In the genomic region with DNA sequence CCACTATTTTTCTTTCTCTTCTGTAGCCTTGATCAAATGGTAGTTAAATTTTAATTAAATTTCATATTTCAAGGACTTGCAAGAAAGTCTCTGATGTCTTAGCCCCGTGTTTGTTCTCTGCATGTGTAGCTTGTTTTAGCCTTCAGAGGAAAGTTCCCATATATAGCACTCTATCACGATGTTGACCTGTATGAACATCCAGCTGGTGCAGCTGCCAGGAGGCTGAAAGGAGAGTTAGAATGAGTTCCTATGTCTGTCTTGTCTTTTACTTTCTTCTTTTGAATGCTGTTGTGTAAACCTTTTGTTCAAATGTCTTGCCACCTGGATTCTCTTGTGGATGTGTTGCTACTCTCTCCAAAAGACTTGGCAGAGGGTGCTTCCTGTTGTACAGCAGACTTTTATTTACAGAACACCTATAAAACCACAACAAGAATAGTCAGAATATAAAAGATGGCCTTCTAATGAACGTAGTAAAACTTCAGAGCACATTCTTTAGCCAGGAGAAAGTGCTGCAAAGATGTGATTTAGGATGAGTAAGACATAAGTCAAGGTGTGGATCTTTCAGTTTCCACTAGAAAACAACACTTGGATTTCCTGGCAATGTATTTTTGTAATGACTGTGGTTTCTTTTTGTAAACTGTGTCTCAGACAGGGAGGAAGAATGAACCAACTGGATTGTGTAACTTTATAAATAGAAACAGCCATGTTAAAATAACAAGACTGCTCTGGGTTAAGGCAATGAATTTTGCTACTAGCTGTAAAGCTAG, we compare ENCODE assay signal across 9 cellular contexts. TPM values are rescaled to one million over a fixed set of nuclear protein-coding genes. Genes with fewer than 3 reads are reported as not detected.
A peak's percentile ranks its signal among the peaks of the same experiment; 100 is the strongest.
DNase-seq lines count a peak whose midpoint lies in the region; ATAC-seq, FAIRE-seq and TF ChIP-seq lines count a peak whose summit lies in the region.
"Had no signal": no experiment of that assay in that cellular context is flagged by ENCODE, and none has a peak within 500 bp of the region (broad histone marks: within the 10 kb centered on the region; RNA-seq: fewer than 3 reads in every experiment).

No MANE protein-coding gene starts in this region.

- no peak for ATAC-seq in HG03139 (IDR thresholded peaks at IDR 0.05; ENCODE audit: unreplicated experiment)

- TF ChIP-seq CTCF in endothelial cell of umbilical vein (IDR thresholded peaks at IDR 0.05; ENCODE audit: extremely low read depth in 1 of 2, insufficient read depth in 1 of 2, low read depth in 1 of 2, low read length in 2 of 2) (no peak), GM13976 (IDR thresholded peaks at IDR 0.05; ENCODE audit: borderline replicate concordance, control extremely low read depth, extremely low read depth, insufficient read depth, missing control alignments) (no peak)

- H3K14ac ChIP-seq in trophoblast cell (ENCODE audit: low read length), result no peak overlapping the region

- H2AK5ac ChIP-seq in trophoblast cell (ENCODE audit: low read length), result no peak overlapping the region

- H3K79me1 ChIP-seq in trophoblast cell (ENCODE audit: low read length), result no peaks in the 10 kb centered on the region

- intact Hi-C loops in endothelial cell of umbilical vein (cut with micrococcal nuclease), result loop anchor here (1.0 to 10.0 kb wide), 7 partner anchors 18 to 1207 kb away; a partner anchor contains a TSS

- no peak overlapping the region for H4K8ac ChIP-seq in trophoblast cell (ENCODE audit: low read depth, low read length)

- H4K20me1 ChIP-seq in endothelial cell of umbilical vein (replicated peaks; ENCODE audit: control insufficient read depth, extremely low read depth, insufficient read depth, low read length), result no peaks in the 10 kb centered on the region

- H3K27ac ChIP-seq in endothelial cell of umbilical vein (ENCODE audit: insufficient read depth, low read depth, low read length), result peak overlapping the region; percentile 78
- H3K27ac ChIP-seq in trophoblast cell (ENCODE audit: low read depth, low read length), result no peak overlapping the region

- FAIRE-seq in GM12892 (lab: Jason Lieb, UNC) (peak; percentile 14), endothelial cell of umbilical vein (lab: Jason Lieb, UNC) (peak; percentile 82)

- no peak overlapping the region for H3K4me3 ChIP-seq in MG63
- H3K4me3 ChIP-seq in endothelial cell of umbilical vein (replicated peaks in 1 of 3; ENCODE audit: insufficient read depth in 1 of 3, low read depth in 1 of 3, low read length in 3 of 3), result peak overlapping the region in 1 of 3 experiments; percentile 13
- H3K4me3 ChIP-seq in trophoblast cell (ENCODE audit: low read depth, low read length), result no peak overlapping the region

- H2AFZ ChIP-seq in endothelial cell of umbilical vein (ENCODE audit: low read depth, low read length) (no peak overlapping the region), trophoblast cell (ENCODE audit: insufficient read depth, low read length, poor library complexity) (no peak overlapping the region)

- H3K9ac ChIP-seq in endothelial cell of umbilical vein (replicated peaks; ENCODE audit: extremely low read depth, insufficient read depth, low read length), result peak overlapping the region; percentile 18
- H3K9ac ChIP-seq in trophoblast cell (ENCODE audit: low read length), result no peak overlapping the region

- no peak overlapping the region for H3K18ac ChIP-seq in trophoblast cell (ENCODE audit: low read length)

- TF ChIP-seq POLR2A in GM12892 (IDR thresholded peaks at IDR 0.05; ENCODE audit: low read depth, low read length), result no peak
- TF ChIP-seq POLR2A in endothelial cell of umbilical vein (IDR thresholded peaks at IDR 0.05; ENCODE audit: low read depth, low read length), result no peak

- in situ Hi-C loops in GM13976 (cut with MboI; ENCODE audit: low sequenced_read_pairs, unreplicated experiment), result no loop called here

- CTCF ChIA-PET in endothelial cell of umbilical vein (lab: Charles Lee), result interaction anchor here (1.3 to 2.1 kb wide), 4 partner anchors 8 to 123 kb away, joined by 3 to 14 read pairs (median 6); a partner anchor contains a TSS

- no peak overlapping the region for H3K4ac ChIP-seq in trophoblast cell (ENCODE audit: low read depth, low read length)

- TSS peak; percentile 69 for BruUV-seq in endothelial cell of umbilical vein (replicated peaks; lab: Mats Ljungman, UMichigan)

- no peak overlapping the region for H2BK12ac ChIP-seq in trophoblast cell (ENCODE audit: low read length)

- WGBS in trophoblast cell (ENCODE audit: extremely low coverage, insufficient coverage, insufficient read length), result no CpG with 5 or more reads among the region's 3 CpGs

- H4K91ac ChIP-seq in trophoblast cell (ENCODE audit: low read depth, low read length), result no peak overlapping the region

- no peak overlapping the region for H2BK5ac ChIP-seq in trophoblast cell (ENCODE audit: low read depth, low read length, poor library complexity)

- no peaks in the 10 kb centered on the region for H3K9me1 ChIP-seq in endothelial cell of umbilical vein (replicated peaks; ENCODE audit: control insufficient read depth, extremely low read depth, insufficient read depth, low read length)

- H3K4me1 ChIP-seq in endothelial cell of umbilical vein (ENCODE audit: control insufficient read depth, extremely low read depth, insufficient read depth, low read length) (peaks cover 44% of the 10 kb centered on the region), trophoblast cell (ENCODE audit: control insufficient read depth in 1 of 2, insufficient read depth in 2 of 2, low read length in 2 of 2) (no peaks in the 10 kb centered on the region)

- DNase-seq in GM12892 (ENCODE audit: insufficient read length) (no peak), MG63 (peak; percentile 4), endothelial cell of umbilical vein (ENCODE audit: low read depth, low spot score) (peak; percentile 90), pulmonary artery endothelial cell (ENCODE audit: low read depth, low spot score) (peak; percentile 46), GM13976 (ENCODE audit: low spot score) (no peak), trophoblast cell (no peak), NCI-H128 (lab: John Stamatoyannopoulos, UW; ENCODE audit: unreplicated experiment) (no peak)
- DNase-seq: activated T-cell treated with anti-CD3 and anti-CD28 coated beads, Interleukin-2, amount 50 U/mL, for 1 hour had no signal

- H3K9me3 ChIP-seq in MG63 (no peaks in the 10 kb centered on the region), endothelial cell of umbilical vein (replicated peaks; ENCODE audit: control insufficient read depth, insufficient read depth, low read length) (no peaks in the 10 kb centered on the region), trophoblast cell (ENCODE audit: insufficient read depth, low read depth, low read length) (no peaks in the 10 kb centered on the region)

- H2BK120ac ChIP-seq in trophoblast cell (ENCODE audit: insufficient read depth, low read length, poor library complexity), result no peak overlapping the region

- H4K12ac ChIP-seq in trophoblast cell (ENCODE audit: low read depth, low read length), result no peak overlapping the region

- H3K4me2 ChIP-seq in endothelial cell of umbilical vein (ENCODE audit: insufficient read depth, low read length) (peak overlapping the region; percentile 83), trophoblast cell (ENCODE audit: low read length) (no peak overlapping the region)

- POLR2A ChIA-PET in endothelial cell of umbilical vein (lab: Charles Lee), result interaction anchor here (0.7 kb wide), 1 partner anchor 18 kb away, joined by 5 read pairs; a partner anchor contains a TSS

- H3K36me3 ChIP-seq in MG63 (no peaks in the 10 kb centered on the region), endothelial cell of umbilical vein (ENCODE audit: control insufficient read depth in 2 of 2, extremely low read depth in 1 of 2, insufficient read depth in 2 of 2, low read length in 2 of 2) (no peaks in the 10 kb centered on the region), trophoblast cell (ENCODE audit: control insufficient read depth in 1 of 2, insufficient read depth in 2 of 2, low read length in 2 of 2) (no peaks in the 10 kb centered on the region)

- no peak overlapping the region for H3K23ac ChIP-seq in trophoblast cell (ENCODE audit: low read length)

- dilution Hi-C loops in endothelial cell of umbilical vein (cut with MboI; ENCODE audit: extremely low pct_ligation_motif_present, low sequenced_read_pairs), result no loop called here

- H3K27me3 ChIP-seq in MG63, result no peaks in the 10 kb centered on the region
- no peaks in the 10 kb centered on the region for H3K27me3 ChIP-seq in endothelial cell of umbilical vein (ENCODE audit: control insufficient read depth in 2 of 2, insufficient read depth in 2 of 2, low read length in 2 of 2)
- H3K27me3 ChIP-seq in trophoblast cell (ENCODE audit: insufficient read depth, low read length), result no peaks in the 10 kb centered on the region

- H3K79me2 ChIP-seq in endothelial cell of umbilical vein (ENCODE audit: control insufficient read depth, insufficient read depth, low read length) (no peaks in the 10 kb centered on the region), trophoblast cell (ENCODE audit: control insufficient read depth, insufficient read depth, low read length, poor library complexity) (no peaks in the 10 kb centered on the region)

TF ChIP-seq in endothelial cell of umbilical vein, 7 proteins besides CTCF, POLR2A, EP300 and RAD21:
- TF ChIP-seq POLR2AphosphoS5 (IDR thresholded peaks at IDR 0.05; ENCODE audit: insufficient read depth, low read depth, low read length) (peak; percentile 76), FOS (IDR thresholded peaks at IDR 0.05; ENCODE audit: borderline replicate concordance, insufficient read depth, low read length) (peak; percentile 89), GATA2 (IDR thresholded peaks at IDR 0.05; ENCODE audit: insufficient read depth, insufficient read length, low read depth, low read length) (peak; percentile 78), EZH2 (IDR thresholded peaks at IDR 0.05; ENCODE audit: borderline replicate concordance, low read depth, low read length, severe bottlenecking) (no peak), MYC (IDR thresholded peaks at IDR 0.05; ENCODE audit: low read depth, low read length) (no peak), JUN (IDR thresholded peaks at IDR 0.05; ENCODE audit: borderline replicate concordance, insufficient read depth, insufficient read length, low read depth) (peak; percentile 69)

RNA-seq across cellular contexts. Expression of a gene that starts 17.2 kb away (rescaled TPM):
- polyA plus RNA-seq in GM12892 (2012; ENCODE audit: missing spikeins), result not detected
- total RNA-seq in MG63 (2014; rRNA removed; shearing (Covaris generic); ENCODE audit: low replicate concordance), result 6.7 and 20.7 TPM in 2 replicates
- 37.8 and 40.1 TPM in 2 replicates for total RNA-seq in endothelial cell of umbilical vein
- 6.3 and 6.7 TPM in 2 replicates for polyA plus RNA-seq in endothelial cell of umbilical vein
- polyA plus RNA-seq in endothelial cell of umbilical vein (2011; cell fraction: cytosol; rRNA removed), result 7.0 and 10.2 TPM in 2 replicates
- 24.4 and 35.1 TPM in 2 replicates for polyA plus RNA-seq in endothelial cell of umbilical vein (2011; cell fraction: nucleus; rRNA removed)
- polyA plus RNA-seq in endothelial cell of umbilical vein (2012), result 6.4 and 19.9 TPM in 2 replicates
- 49.3 and 89.0 TPM in 2 replicates for polyA minus RNA-seq in endothelial cell of umbilical vein
- not detected for polyA minus RNA-seq in endothelial cell of umbilical vein (2011; cell fraction: cytosol; rRNA and poly(A)+ RNA removed)
- 132 and 240 TPM in 2 replicates for polyA minus RNA-seq in endothelial cell of umbilical vein (2011; cell fraction: nucleus; rRNA and poly(A)+ RNA removed)
- 28.7 and 40.6 TPM in 2 replicates for total RNA-seq in pulmonary artery endothelial cell
- 0.28 and 0.86 TPM in 2 replicates for polyA plus RNA-seq in trophoblast cell (2013)

Comparison
In these comparisons a context has a peak if more than half of its experiments do, and no peak if none do; other contexts are left out.
1. DNase-seq: peak in MG63 (single experiment), endothelial cell of umbilical vein (single experiment) and pulmonary artery endothelial cell (single experiment); none in GM12892 (single experiment), GM13976 (single experiment), trophoblast cell (0 of 2) and NCI-H128 (single experiment).